ENCODE assay signal across 15 cellular contexts in genomic region chr1:12924368-12924767, GRCh38. TPM values are rescaled to one million over a fixed set of nuclear protein-coding genes. Genes with fewer than 3 reads are reported as not detected.
DNase-seq lines count a peak whose midpoint lies in the region; ATAC-seq, FAIRE-seq and TF ChIP-seq lines count a peak whose summit lies in the region.
"Not testable (repeated sequence)": the region's sequence is repeated elsewhere in the genome, so short reads cannot be mapped to it uniquely, and the experiment has no call there.
"Had no signal": no experiment of that assay in that cellular context is flagged by ENCODE, and none has a peak within 500 bp of the region (broad histone marks: within the 10 kb centered on the region; RNA-seq: fewer than 3 reads in every experiment).

No MANE protein-coding gene starts in this region.

- DNase-seq in DND-41; GM12891 (ENCODE audit: insufficient read length, low spot score); HCT116 (ENCODE audit: low read depth, low spot score); PC-3; SK-N-SH; bronchial epithelial cell (ENCODE audit: low read depth); right lobe of liver: not testable (repeated sequence)

- H3K4me3 ChIP-seq in DND-41 (ENCODE audit: low read depth in 1 of 2, low read length in 2 of 2); HCT116 (replicated peaks in 1 of 2; ENCODE audit: low read depth in 1 of 2, low read length in 2 of 2); PC-3 (ENCODE audit: low read length); SK-N-SH (ENCODE audit: low read depth in 2 of 2, low read length in 1 of 2); bronchial epithelial cell (ENCODE audit: low read depth, low read length); right lobe of liver: not testable (repeated sequence)

- RAD21 ChIA-PET in HCT116 (lab: Charles Lee; ENCODE audit: low non-redundant PET in 1 of 2, low total read pairs in 2 of 2, uncharacterized antibody in 2 of 2, unreplicated experiment in 2 of 2) = not testable (repeated sequence)

- CTCF ChIA-PET in HCT116 (lab: Charles Lee); PC-3 (lab: Charles Lee); SK-N-SH (lab: Yijun Ruan, JAX): not testable (repeated sequence)

- H2AFZ ChIP-seq in DND-41 (ENCODE audit: low read depth, low read length); HCT116 (ENCODE audit: low read depth, low read length, poor library complexity, severe bottlenecking); PC-3 (ENCODE audit: low read length); SK-N-SH (ENCODE audit: low read depth): not testable (repeated sequence)

- H3K4me1 ChIP-seq in DND-41 (ENCODE audit: insufficient read depth, low read length); HCT116 (ENCODE audit: control insufficient read depth in 1 of 2, insufficient read depth in 2 of 2, low read length in 2 of 2); PC-3 (ENCODE audit: insufficient read depth, low read length); SK-N-SH (ENCODE audit: control insufficient read depth in 1 of 2, insufficient read depth in 2 of 2, low read depth in 1 of 2, low read length in 1 of 2); right lobe of liver: not testable (repeated sequence)

- H3K36me3 ChIP-seq in DND-41 (ENCODE audit: insufficient read depth, low read length); HCT116 (ENCODE audit: control insufficient read depth in 1 of 2, insufficient read depth in 2 of 2, low read length in 2 of 2); PC-3 (ENCODE audit: low read depth, low read length); SK-N-SH (replicated peaks in 1 of 2; ENCODE audit: control insufficient read depth in 1 of 2, insufficient read depth in 2 of 2, low read length in 1 of 2); bronchial epithelial cell (ENCODE audit: control insufficient read depth, insufficient read depth, low read length); right lobe of liver: not testable (repeated sequence)

- H3K9ac ChIP-seq in DND-41 (ENCODE audit: low read depth, low read length); HCT116 (ENCODE audit: low read length); PC-3 (ENCODE audit: low read length); SK-N-SH: not testable (repeated sequence)

- TF ChIP-seq POLR2A in GM12891 (IDR thresholded peaks at IDR 0.05; ENCODE audit: low read depth, low read length); HCT116 (IDR thresholded peaks at IDR 0.05; ENCODE audit: borderline replicate concordance, extremely low read depth, insufficient read depth, insufficient read length); right lobe of liver (IDR thresholded peaks at IDR 0.05): not testable (repeated sequence)

- not testable (repeated sequence) for TF ChIP-seq EP300 in SK-N-SH (IDR thresholded peaks at IDR 0.05; ENCODE audit: borderline replicate concordance in 1 of 2, low read depth in 1 of 2, low read length in 1 of 2)

- H3F3A ChIP-seq in PC-3 (ENCODE audit: low read length, unreplicated experiment); SK-N-SH (replicated peaks; ENCODE audit: insufficient read depth): not testable (repeated sequence)

- peak; percentile 20 for FAIRE-seq in GM12891 (lab: Jason Lieb, UNC)
- peak; percentile 36 for FAIRE-seq in bronchial epithelial cell (lab: Jason Lieb, UNC)

- not testable (repeated sequence) for TF ChIP-seq RAD21 in HCT116 (IDR thresholded peaks at IDR 0.05; ENCODE audit: low read depth); SK-N-SH (IDR thresholded peaks at IDR 0.05; ENCODE audit: low read length)

- BruUV-seq in HCT116 (replicated peaks; lab: Mats Ljungman, UMichigan); PC-3 (replicated peaks; lab: Mats Ljungman, UMichigan): not testable (repeated sequence)

- intact Hi-C loops in HCT116 (cut with micrococcal nuclease); PC-3 (cut with micrococcal nuclease); right lobe of liver (cut with DNase I): not testable (repeated sequence)

- ATAC-seq in DND-41 (ENCODE audit: insufficient read depth, low read depth) = not testable (repeated sequence)
- ATAC-seq in HCT116 (peak; percentile 84), PC-3 (peak; percentile 59; the same call in 1 of the 2 replicates), right lobe of liver (peak; percentile 54 to 73 (median 64))

- not testable (repeated sequence) for H3K27ac ChIP-seq in DND-41 (ENCODE audit: low read length); HCT116 (ENCODE audit: low read depth, low read length); PC-3 (ENCODE audit: low read length); SK-N-SH (ENCODE audit: low read depth in 2 of 2, low read length in 1 of 2); right lobe of liver

- H3K4me2 ChIP-seq in DND-41 (ENCODE audit: insufficient read depth, low read length); HCT116 (ENCODE audit: low read length); PC-3 (ENCODE audit: low read length); SK-N-SH: not testable (repeated sequence)

- 2% methylated on average over 5 of the region's 5 CpGs for WGBS in SK-N-SH (ENCODE audit: low lambda C conversion rate)
- WGBS in right lobe of liver (ENCODE audit: insufficient coverage, low coverage, low lambda C conversion rate, missing lambda C conversion rate) = no CpG with 5 or more reads among the region's 5 CpGs

- POLR2A ChIA-PET in HCT116 (lab: Charles Lee); PC-3 (lab: Charles Lee; ENCODE audit: unreplicated experiment); SK-N-SH (lab: Yijun Ruan, JAX): not testable (repeated sequence)

- H3K27me3 ChIP-seq in DND-41 (ENCODE audit: insufficient read depth, low read length, poor library complexity); HCT116 (ENCODE audit: insufficient read depth, low read length); PC-3 (ENCODE audit: low read length); SK-N-SH (ENCODE audit: insufficient read depth); bronchial epithelial cell (ENCODE audit: control insufficient read depth, insufficient read depth, low read length); right lobe of liver: not testable (repeated sequence)

- not testable (repeated sequence) for H3K9me3 ChIP-seq in DND-41 (ENCODE audit: insufficient read depth, low read length, severe bottlenecking); HCT116 (ENCODE audit: control insufficient read depth in 1 of 2, insufficient read depth in 1 of 2, low read depth in 1 of 2, low read length in 2 of 2); PC-3 (ENCODE audit: low read length); SK-N-SH; right lobe of liver

- H3K79me2 ChIP-seq in DND-41 (ENCODE audit: insufficient read depth, low read length); HCT116 (ENCODE audit: insufficient read depth, low read length); PC-3 (ENCODE audit: low read length); SK-N-SH (ENCODE audit: insufficient read depth): not testable (repeated sequence)

- H4K20me1 ChIP-seq in DND-41 (ENCODE audit: insufficient read depth, low read length); HCT116 (ENCODE audit: insufficient read depth); PC-3 (ENCODE audit: low read length); SK-N-SH (ENCODE audit: insufficient read depth): not testable (repeated sequence)

- not testable (repeated sequence) for H3K9me2 ChIP-seq in HCT116 (ENCODE audit: insufficient read depth); PC-3 (replicated peaks; ENCODE audit: low read length); SK-N-SH

- TF ChIP-seq CTCF in DND-41 (IDR thresholded peaks at IDR 0.05; ENCODE audit: borderline replicate concordance, extremely low read depth, low read length, poor library complexity, severe bottlenecking) (peak; percentile 15), SK-N-SH (IDR thresholded peaks at IDR 0.05) (peak; percentile 36; the same call in 1 of the 2 replicates), right lobe of liver (IDR thresholded peaks at IDR 0.05) (peak in 1 of 4 donors; percentile 26)
- TF ChIP-seq CTCF in HCT116 (IDR thresholded peaks at IDR 0.05 in 2 of 3, conservative IDR thresholded peaks at IDR 0.05 in 1 of 3; ENCODE audit: borderline replicate concordance in 1 of 3, insufficient read depth in 1 of 3, low read depth in 2 of 3, low read length in 2 of 3); PC-3 (conservative IDR thresholded peaks at IDR 0.05; ENCODE audit: low read depth, low read length); bronchial epithelial cell (IDR thresholded peaks at IDR 0.05; ENCODE audit: insufficient read depth, low read length, severe bottlenecking): not testable (repeated sequence)

RNA-seq across cellular contexts. Expression of gene PRAMEF7, which starts 8.0 kb away (rescaled TPM):
- polyA plus RNA-seq in GM12891 (2012; ENCODE audit: low read depth, missing spikeins) = not detected
- total RNA-seq in HCT116 (2021; ENCODE audit: unreplicated experiment) (not detected), PC-3 (2014; rRNA removed) (not detected in 2 replicates), bronchial epithelial cell (not detected in 2 replicates), right lobe of liver (under 1 TPM in 1 of 6 experiments, not detected in 5; 0.16 TPM)
- not detected in 2 replicates for polyA plus RNA-seq in HCT116 (2012)
- not detected in 2 replicates for polyA plus RNA-seq in SK-N-SH (2012; rRNA removed)
- not detected in 2 replicates for polyA plus RNA-seq in SK-N-SH (2012; cell fraction: cytosol; rRNA removed)
- 0.07 TPM in 1 of 2 replicates, not detected in the other for polyA plus RNA-seq in SK-N-SH (2012; cell fraction: nucleus; rRNA removed)
- total RNA-seq: Caco-2; CD4-positive, alpha-beta T cell; Daoy; GM23248; H4; HT-29 had no signal
- polyA plus RNA-seq: A549, BJ, GM23248 had no signal

RNA-seq across cellular contexts. Expression of gene PRAMEF6, which starts 23.0 kb away (rescaled TPM):
- not detected for polyA plus RNA-seq in GM12891 (2012; ENCODE audit: low read depth, missing spikeins)
- total RNA-seq in HCT116 (2021; ENCODE audit: unreplicated experiment) (not detected), PC-3 (2014; rRNA removed) (not detected in 2 replicates), bronchial epithelial cell (not detected in 2 replicates), right lobe of liver (not detected)
- not detected in 2 replicates for polyA plus RNA-seq in HCT116 (2012)
- not detected in 2 replicates for polyA plus RNA-seq in SK-N-SH (2012; rRNA removed)
- not detected in 2 replicates for polyA plus RNA-seq in SK-N-SH (2012; cell fraction: cytosol; rRNA removed)
- polyA plus RNA-seq in SK-N-SH (2012; cell fraction: nucleus; rRNA removed) = not detected in 2 replicates
- total RNA-seq: Caco-2; CD4-positive, alpha-beta T cell; Daoy; GM23248; H4; HT-29 had no signal
- polyA plus RNA-seq: A549, BJ, GM23248 had no signal

RNA-seq across cellular contexts. Expression of gene PRAMEF10, which starts 26.3 kb away (rescaled TPM):
- not detected for polyA plus RNA-seq in GM12891 (2012; ENCODE audit: low read depth, missing spikeins)
- total RNA-seq in HCT116 (2021; ENCODE audit: unreplicated experiment) (not detected), PC-3 (2014; rRNA removed) (not detected in 2 replicates), bronchial epithelial cell (not detected in 2 replicates), right lobe of liver (10 to 100 TPM in 1 of 6 experiments, 1 to 10 TPM in 2, under 1 TPM in 1, not detected in 2; 0.26 to 10.9 (median 4.1) TPM)
- not detected in 2 replicates for polyA plus RNA-seq in HCT116 (2012)
- polyA plus RNA-seq in SK-N-SH (2012; rRNA removed) = not detected in 2 replicates
- polyA plus RNA-seq in SK-N-SH (2012; cell fraction: cytosol; rRNA removed) = not detected in 2 replicates
- not detected in 2 replicates for polyA plus RNA-seq in SK-N-SH (2012; cell fraction: nucleus; rRNA removed)
- total RNA-seq: CD4-positive, alpha-beta T cell; Daoy; GM23248; H4; HT-29 had no signal
- polyA plus RNA-seq: A549, BJ, GM23248 had no signal

RNA-seq across cellular contexts. Expression of gene PRAMEF4, which starts 38.4 kb away (rescaled TPM):
- not detected for polyA plus RNA-seq in GM12891 (2012; ENCODE audit: low read depth, missing spikeins)
- total RNA-seq in HCT116 (2021; ENCODE audit: unreplicated experiment) (not detected), PC-3 (2014; rRNA removed) (not detected in 2 replicates), bronchial epithelial cell (not detected in 2 replicates), right lobe of liver (not detected)
- not detected in 2 replicates for polyA plus RNA-seq in HCT116 (2012)
- polyA plus RNA-seq in SK-N-SH (2012; rRNA removed) = not detected in 2 replicates
- not detected in 2 replicates for polyA plus RNA-seq in SK-N-SH (2012; cell fraction: cytosol; rRNA removed)
- polyA plus RNA-seq in SK-N-SH (2012; cell fraction: nucleus; rRNA removed) = 0.02 TPM in 1 of 2 replicates, not detected in the other
- total RNA-seq: Caco-2; CD4-positive, alpha-beta T cell; Daoy; GM23248; H4; HT-29 had no signal
- polyA plus RNA-seq: A549, BJ, GM23248 had no signal
